In the genomic region with DNA sequence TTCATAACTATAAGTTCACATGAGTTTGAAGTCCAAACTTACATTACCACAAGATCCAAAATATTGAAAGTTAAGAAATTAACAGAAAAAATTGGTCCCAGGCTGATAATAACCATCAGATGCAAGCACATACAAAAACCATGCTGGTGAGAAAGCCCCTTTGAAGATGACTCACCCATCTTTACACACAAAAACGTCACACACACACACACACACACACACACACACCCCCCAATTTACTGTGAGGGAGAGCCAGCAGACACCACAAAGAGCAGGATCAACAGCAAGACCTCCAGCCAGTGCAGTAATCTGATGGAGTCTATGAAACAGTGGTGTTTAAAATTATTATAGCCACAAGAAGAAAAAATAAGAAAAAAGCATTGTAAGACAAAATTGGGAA, we compare ENCODE assay signal across 24 cellular contexts. TPM values are rescaled to one million over a fixed set of nuclear protein-coding genes. Genes with fewer than 3 reads are reported as not detected.
DNase-seq lines count a peak whose midpoint lies in the region; ATAC-seq, FAIRE-seq and TF ChIP-seq lines count a peak whose summit lies in the region.
"Had no signal": no experiment of that assay in that cellular context is flagged by ENCODE, and none has a peak within 500 bp of the region (broad histone marks: within the 10 kb centered on the region; RNA-seq: fewer than 3 reads in every experiment).

No MANE protein-coding gene starts in this region.

- TF ChIP-seq CTCF in astrocyte (IDR thresholded peaks at IDR 0.05; ENCODE audit: insufficient read depth, low read depth, low read length) = no peak
- no peak for TF ChIP-seq CTCF in fibroblast of the aortic adventitia (IDR thresholded peaks at IDR 0.05; ENCODE audit: insufficient read depth, low read length)

- no peak for FAIRE-seq in astrocyte (lab: Jason Lieb, UNC)
- FAIRE-seq: A549 had no signal

- H3K27ac ChIP-seq in astrocyte (ENCODE audit: low read depth, low read length) = no peak overlapping the region
- H3K27ac ChIP-seq: A549, body of pancreas, upper lobe of right lung had no signal

- peak in 1 of 2 donors; percentile 34 for ATAC-seq in activated T-cell treated with anti-CD3 and anti-CD28 coated beads, Interleukin-2, amount 50 U/mL, for 72 hours (replicated peaks in 1 of 2)
- no peak for ATAC-seq in Right ventricle myocardium inferior
- ATAC-seq: A549; body of pancreas; left cardiac atrium; stimulated activated naive B cell treated with anti-CD40 and anti-IgM and Interleukin-4, amounts not matched to agents 10 μg/mL and 1 μg/mL and 100 μg/mL, for 72 hours; T-helper 17 cell; upper lobe of right lung had no signal

- H3K9me3 Mint-ChIP-seq in activated T-cell treated with anti-CD3 and anti-CD28 coated beads, Interleukin-2, amount 50 U/mL, for 72 hours = peaks cover 4 to 6% of the 10 kb centered on the region in 2 donors
- peaks cover 5% of the 10 kb centered on the region for H3K9me3 Mint-ChIP-seq in astrocyte (ENCODE audit: unreplicated experiment)
- H3K9me3 Mint-ChIP-seq in activated CD4-positive, alpha-beta T cell treated with anti-CD3 and anti-CD28 coated beads, Interleukin-2, amount 10 ng/mL, durations not matched to agents 7 days and 5 days = peaks cover 3% of the 10 kb centered on the region

- no peaks in the 10 kb centered on the region for H3K79me2 ChIP-seq in astrocyte (ENCODE audit: insufficient read depth, low read length)

- POLR2A ChIA-PET in activated CD4-positive, alpha-beta T cell treated with anti-CD3 and anti-CD28 coated beads, Interleukin-2, amount 10 ng/mL, durations not matched to agents 7 days and 5 days (lab: Charles Lee) = no interaction called here

- H3K36me3 Mint-ChIP-seq in activated T-cell treated with anti-CD3 and anti-CD28 coated beads, Interleukin-2, amount 50 U/mL, for 72 hours (ENCODE audit: insufficient read depth in 2 of 2) = peaks cover 3 to 10% of the 10 kb centered on the region in 2 donors
- no peaks in the 10 kb centered on the region for H3K36me3 Mint-ChIP-seq in astrocyte (ENCODE audit: low read depth, unreplicated experiment)
- H3K36me3 Mint-ChIP-seq in activated CD4-positive, alpha-beta T cell treated with anti-CD3 and anti-CD28 coated beads, Interleukin-2, amount 10 ng/mL, durations not matched to agents 7 days and 5 days (ENCODE audit: low read depth) = no peaks in the 10 kb centered on the region
- H3K36me3 Mint-ChIP-seq: activated naive CD4-positive, alpha-beta T cell treated with anti-CD3 and anti-CD28 coated beads, Interleukin-2, amount 10 ng/mL, durations not matched to agents 7 days and 5 days had no signal

- CTCF ChIA-PET in activated CD4-positive, alpha-beta T cell treated with anti-CD3 and anti-CD28 coated beads, Interleukin-2, amount 10 ng/mL, durations not matched to agents 7 days and 5 days (lab: Charles Lee) = no interaction called here

- H3K4me3 Mint-ChIP-seq in activated T-cell treated with anti-CD3 and anti-CD28 coated beads, Interleukin-2, amount 50 U/mL, for 72 hours = no peak overlapping the region
- no peak overlapping the region for H3K4me3 Mint-ChIP-seq in astrocyte (ENCODE audit: unreplicated experiment)
- no peak overlapping the region for H3K4me3 Mint-ChIP-seq in activated CD4-positive, alpha-beta T cell treated with anti-CD3 and anti-CD28 coated beads, Interleukin-2, amount 10 ng/mL, durations not matched to agents 7 days and 5 days
- H3K4me3 Mint-ChIP-seq: activated naive CD4-positive, alpha-beta T cell treated with anti-CD3 and anti-CD28 coated beads, Interleukin-2, amount 10 ng/mL, durations not matched to agents 7 days and 5 days; dendritic cell treated with granulocyte-macrophage colony-stimulating factor and Interleukin-4, amounts not matched to agents 40 ng/mL and 50 ng/mL, for 4 days; H9; stimulated activated naive B cell treated with anti-CD40 and anti-IgM and Interleukin-4, amounts not matched to agents 10 μg/mL and 1 μg/mL and 100 μg/mL, for 72 hours; T-helper 17 cell had no signal

- H3K27ac Mint-ChIP-seq in activated T-cell treated with anti-CD3 and anti-CD28 coated beads, Interleukin-2, amount 50 U/mL, for 72 hours = no peak overlapping the region
- H3K27ac Mint-ChIP-seq in astrocyte (ENCODE audit: unreplicated experiment) = no peak overlapping the region
- no peak overlapping the region for H3K27ac Mint-ChIP-seq in activated CD4-positive, alpha-beta T cell treated with anti-CD3 and anti-CD28 coated beads, Interleukin-2, amount 10 ng/mL, durations not matched to agents 7 days and 5 days
- H3K27ac Mint-ChIP-seq: activated naive CD4-positive, alpha-beta T cell treated with anti-CD3 and anti-CD28 coated beads, Interleukin-2, amount 10 ng/mL, durations not matched to agents 7 days and 5 days; dendritic cell treated with granulocyte-macrophage colony-stimulating factor and Interleukin-4, amounts not matched to agents 40 ng/mL and 50 ng/mL, for 4 days; H9; stimulated activated naive B cell treated with anti-CD40 and anti-IgM and Interleukin-4, amounts not matched to agents 10 μg/mL and 1 μg/mL and 100 μg/mL, for 72 hours; T-helper 17 cell had no signal

- peaks cover 22% of the 10 kb centered on the region for H3K4me1 Mint-ChIP-seq in activated T-cell treated with anti-CD3 and anti-CD28 coated beads, Interleukin-2, amount 50 U/mL, for 72 hours (ENCODE audit: low read depth)
- no peaks in the 10 kb centered on the region for H3K4me1 Mint-ChIP-seq in astrocyte (ENCODE audit: low read depth, unreplicated experiment)
- H3K4me1 Mint-ChIP-seq in activated CD4-positive, alpha-beta T cell treated with anti-CD3 and anti-CD28 coated beads, Interleukin-2, amount 10 ng/mL, durations not matched to agents 7 days and 5 days = peaks cover 19% of the 10 kb centered on the region

- no peaks in the 10 kb centered on the region for H4K20me1 ChIP-seq in astrocyte (ENCODE audit: insufficient read depth, low read length)

- H3K4me1 ChIP-seq in astrocyte (ENCODE audit: insufficient read depth, low read length) = peaks cover 4% of the 10 kb centered on the region
- H3K4me1 ChIP-seq: A549, body of pancreas, upper lobe of right lung had no signal

- H2AFZ ChIP-seq in astrocyte (ENCODE audit: low read depth, low read length) = no peak overlapping the region

- H3K9me3 ChIP-seq in astrocyte (ENCODE audit: insufficient read depth, low read depth, low read length) = no peaks in the 10 kb centered on the region
- H3K9me3 ChIP-seq: body of pancreas, upper lobe of right lung had no signal

- no peak overlapping the region for H3K9ac ChIP-seq in astrocyte (ENCODE audit: low read length)

- H3K27me3 Mint-ChIP-seq in activated T-cell treated with anti-CD3 and anti-CD28 coated beads, Interleukin-2, amount 50 U/mL, for 72 hours (ENCODE audit: low read depth) = no peaks in the 10 kb centered on the region
- H3K27me3 Mint-ChIP-seq in astrocyte (ENCODE audit: low read depth, unreplicated experiment) = no peaks in the 10 kb centered on the region
- no peaks in the 10 kb centered on the region for H3K27me3 Mint-ChIP-seq in activated CD4-positive, alpha-beta T cell treated with anti-CD3 and anti-CD28 coated beads, Interleukin-2, amount 10 ng/mL, durations not matched to agents 7 days and 5 days
- H3K27me3 Mint-ChIP-seq: stimulated activated naive B cell treated with anti-CD40 and anti-IgM and Interleukin-4, amounts not matched to agents 10 μg/mL and 1 μg/mL and 100 μg/mL, for 72 hours; T-helper 17 cell had no signal

- intact Hi-C loops in Right ventricle myocardium inferior (cut with DNase I) = no loop called here

- H3K27me3 ChIP-seq in astrocyte (ENCODE audit: insufficient read depth, low read length) = no peaks in the 10 kb centered on the region
- H3K27me3 ChIP-seq: body of pancreas, upper lobe of right lung had no signal

- no peak overlapping the region for H3K4me2 ChIP-seq in astrocyte (ENCODE audit: low read length)
- H3K4me2 ChIP-seq: A549 had no signal

- DNase-seq in activated T-cell treated with anti-CD3 and anti-CD28 coated beads, Interleukin-2, amount 50 U/mL, for 72 hours = peak; percentile 2 to 12
- no peak for DNase-seq in activated T-cell treated with anti-CD3 and anti-CD28 coated beads for 4 hours
- peak; percentile 46 for DNase-seq in astrocyte (ENCODE audit: low read depth)
- peak; percentile 59 for DNase-seq in fibroblast of the aortic adventitia (ENCODE audit: low read depth)
- DNase-seq in activated CD4-positive, alpha-beta T cell treated with anti-CD3 and anti-CD28 coated beads, Interleukin-2, amount 10 ng/mL, durations not matched to agents 7 days and 5 days = no peak
- DNase-seq in stimulated activated CD4-positive, alpha-beta T cell treated with anti-CD3 and anti-CD28 coated beads, Interleukin-12 subunit alpha, Interleukin-12 subunit beta, amount 100 ng/mL, for 4 hours = no peak
- DNase-seq in Right ventricle myocardium inferior (ENCODE audit: missing footprints) = no peak
- no peak for DNase-seq in NCI-H1417 (lab: John Stamatoyannopoulos, UW)
- DNase-seq: activated naive CD4-positive, alpha-beta T cell treated with anti-CD3 and anti-CD28 coated beads, Interleukin-2, amount 10 ng/mL, durations not matched to agents 7 days and 5 days; body of pancreas; DMS153; H9; left cardiac atrium; midbrain; NCI-H187; NCI-H446 treated with DMSO at 0.1 percent for 48 hours; SHP77 treated with DMSO at 0.1 percent for 48 hours; stimulated activated naive B cell treated with anti-CD40 and anti-IgM and Interleukin-4, amounts not matched to agents 10 μg/mL and 1 μg/mL and 100 μg/mL, for 72 hours; T-helper 17 cell; upper lobe of right lung had no signal

- no peaks in the 10 kb centered on the region for H3K36me3 ChIP-seq in astrocyte (ENCODE audit: insufficient read depth, low read length)
- H3K36me3 ChIP-seq: upper lobe of right lung had no signal

- no peak overlapping the region for H3K4me3 ChIP-seq in astrocyte (ENCODE audit: insufficient read depth, low read depth, low read length)
- H3K4me3 ChIP-seq in fibroblast of the aortic adventitia (ENCODE audit: low read depth, low read length) = no peak overlapping the region
- H3K4me3 ChIP-seq: A549, body of pancreas, upper lobe of right lung had no signal

RNA-seq across cellular contexts. Expression of a gene that starts 50.1 kb away (rescaled TPM):
- total RNA-seq in activated T-cell treated with anti-CD3 and anti-CD28 coated beads, Interleukin-2, amount 50 U/mL, for 72 hours = not detected
- total RNA-seq in astrocyte (not detected in 2 replicates), fibroblast of the aortic adventitia (ENCODE audit: low replicate concordance) (not detected in 2 replicates), Right ventricle myocardium inferior (not detected)
- total RNA-seq in activated CD4-positive, alpha-beta T cell treated with anti-CD3 and anti-CD28 coated beads, Interleukin-2, amount 10 ng/mL, durations not matched to agents 7 days and 5 days = not detected
- total RNA-seq: body of pancreas, H9, HT-29, left cardiac atrium, pulmonary artery endothelial cell, T-helper 17 cell, upper lobe of right lung had no signal

Comparison
In these comparisons a context has a peak if more than half of its experiments do, and no peak if none do; other contexts are left out.
1. DNase-seq: peak in activated T-cell treated with anti-CD3 and anti-CD28 coated beads, Interleukin-2, amount 50 U/mL, for 72 hours (2 of 2), astrocyte (single experiment) and fibroblast of the aortic adventitia (single experiment); none in activated T-cell treated with anti-CD3 and anti-CD28 coated beads for 4 hours (single experiment), activated CD4-positive, alpha-beta T cell treated with anti-CD3 and anti-CD28 coated beads, Interleukin-2, amount 10 ng/mL, durations not matched to agents 7 days and 5 days (single experiment), stimulated activated CD4-positive, alpha-beta T cell treated with anti-CD3 and anti-CD28 coated beads, Interleukin-12 subunit alpha, Interleukin-12 subunit beta, amount 100 ng/mL, for 4 hours (single experiment), Right ventricle myocardium inferior (single experiment) and NCI-H1417 (0 of 3).